10 cellular contexts compared by ENCODE assay signal in the genomic region with DNA sequence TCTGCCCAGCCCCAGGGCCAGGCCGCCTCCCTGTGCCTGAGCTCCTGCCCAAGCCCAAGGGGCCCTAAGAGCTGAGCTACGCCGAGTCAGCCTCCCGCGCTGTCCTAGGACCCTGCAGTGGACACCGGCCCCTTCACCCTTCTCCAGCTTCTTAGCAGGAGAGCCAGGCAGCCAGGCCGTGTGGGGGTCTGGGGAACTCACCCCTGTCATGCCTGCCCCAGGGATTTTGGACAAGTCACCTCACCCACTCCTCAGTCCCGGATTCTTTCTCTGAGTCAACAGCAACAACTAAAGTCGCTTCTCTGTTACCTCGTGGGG.
DNase-seq lines count a peak whose midpoint lies in the region; ATAC-seq and TF ChIP-seq lines count a peak whose summit lies in the region.
"Had no signal": no experiment of that assay in that cellular context is flagged by ENCODE, and none has a peak within 500 bp of the region (broad histone marks: within the 10 kb centered on the region; RNA-seq: fewer than 3 reads in every experiment).

No MANE protein-coding gene starts in this region.

- H3K4me1 ChIP-seq in BLaER1, result peaks cover 75% of the 10 kb centered on the region
- H3K4me1 ChIP-seq in left lung, result peaks cover 18 to 52% of the 10 kb centered on the region in 2 donors
- H3K4me1 ChIP-seq: pancreas had no signal

- H3K4me1 Mint-ChIP-seq in glutamatergic neuron (ENCODE audit: low read depth, unreplicated experiment), result no peaks in the 10 kb centered on the region

- H3K36me3 Mint-ChIP-seq in glutamatergic neuron (ENCODE audit: unreplicated experiment), result no peaks in the 10 kb centered on the region

- CTCF ChIA-PET in RWPE1 (lab: Yijun Ruan, JAX), result interaction anchor here (0.8 to 2.2 kb wide), 3 partner anchors 15 to 35 kb away, joined by 3 to 26 read pairs (median 4); no protein-coding TSS in a partner anchor

- intact Hi-C loops in left lung (cut with DNase I), result no loop called here

- no peak overlapping the region for H3K27ac Mint-ChIP-seq in glutamatergic neuron (ENCODE audit: unreplicated experiment)

- H3K27me3 Mint-ChIP-seq in glutamatergic neuron (ENCODE audit: unreplicated experiment), result peaks cover 2% of the 10 kb centered on the region

- H3K9ac ChIP-seq in BLaER1, result peak overlapping the region; percentile 92

- DNase-seq in RWPE1 (ENCODE audit: low spot score), result no peak
- DNase-seq in left lung, result peak in 1 of 2 donors; percentile 35
- no peak for DNase-seq in A172 (ENCODE audit: low spot score)
- DNase-seq in glutamatergic neuron, result no peak
- DNase-seq in activated CD4-positive, CD25-positive, alpha-beta regulatory T cell treated with anti-CD3 and anti-CD28 coated beads, Interleukin-2, amount 50 U/mL, for 72 hours, result no peak
- DNase-seq in Kasumi-1 (lab: John Stamatoyannopoulos, UW), result no peak

- H3K27me3 ChIP-seq in BLaER1 (no peaks in the 10 kb centered on the region), left lung (no peaks in the 10 kb centered on the region)
- H3K27me3 ChIP-seq: pancreas had no signal

- TF ChIP-seq CTCF in RWPE1 (conservative IDR thresholded peaks at IDR 0.05; ENCODE audit: low read depth) (no peak), left lung (IDR thresholded peaks at IDR 0.05) (no peak), glutamatergic neuron (IDR thresholded peaks at IDR 0.05; ENCODE audit: partially characterized antibody, unreplicated experiment) (no peak)

- H3K9me3 Mint-ChIP-seq in glutamatergic neuron (ENCODE audit: unreplicated experiment), result no peaks in the 10 kb centered on the region

- peak overlapping the region; percentile 93 for H3K4me2 ChIP-seq in BLaER1

- H3K4me3 Mint-ChIP-seq in glutamatergic neuron (ENCODE audit: unreplicated experiment), result no peak overlapping the region

- peak overlapping the region; percentile 90 for H3K27ac ChIP-seq in BLaER1
- H3K27ac ChIP-seq in RWPE1, result peak overlapping the region; percentile 95
- H3K27ac ChIP-seq in left lung, result peak overlapping the region; percentile 85 to 86

- H4K20me1 ChIP-seq in BLaER1, result peaks cover 18% of the 10 kb centered on the region

- peaks cover 25% of the 10 kb centered on the region for H3K36me3 ChIP-seq in BLaER1
- peaks cover 0 to 24% of the 10 kb centered on the region in 2 donors for H3K36me3 ChIP-seq in left lung
- H3K36me3 ChIP-seq: pancreas had no signal

- H3K9me3 ChIP-seq in BLaER1 (no peaks in the 10 kb centered on the region), left lung (no peaks in the 10 kb centered on the region)
- H3K9me3 ChIP-seq: pancreas had no signal

- H3K4me3 ChIP-seq in BLaER1, result peak overlapping the region; percentile 85
- H3K4me3 ChIP-seq in left lung, result peak overlapping the region in 1 of 2 donors; percentile 51
- H3K4me3 ChIP-seq: K562 had no signal

- ATAC-seq in GM19372 (IDR thresholded peaks at IDR 0.05; ENCODE audit: low read depth, unreplicated experiment) (peak; percentile 3), left lung (no peak)

- POLR2A ChIA-PET in RWPE1 (lab: Yijun Ruan, JAX; ENCODE audit: low non-redundant PET), result interaction anchor here (0.9 to 2.4 kb wide), 3 partner anchors 11 to 15 kb away, joined by 3 to 10 read pairs (median 4); no protein-coding TSS in a partner anchor
